ENCODE assay signal across 8 cellular contexts in genomic region chrX:72238721-72239475, GRCh38. TPM values are rescaled to one million over a fixed set of nuclear protein-coding genes. Genes with fewer than 3 reads are reported as not detected.
DNase-seq lines count a peak whose midpoint lies in the region; ATAC-seq and TF ChIP-seq lines count a peak whose summit lies in the region.

A gene with protein sequence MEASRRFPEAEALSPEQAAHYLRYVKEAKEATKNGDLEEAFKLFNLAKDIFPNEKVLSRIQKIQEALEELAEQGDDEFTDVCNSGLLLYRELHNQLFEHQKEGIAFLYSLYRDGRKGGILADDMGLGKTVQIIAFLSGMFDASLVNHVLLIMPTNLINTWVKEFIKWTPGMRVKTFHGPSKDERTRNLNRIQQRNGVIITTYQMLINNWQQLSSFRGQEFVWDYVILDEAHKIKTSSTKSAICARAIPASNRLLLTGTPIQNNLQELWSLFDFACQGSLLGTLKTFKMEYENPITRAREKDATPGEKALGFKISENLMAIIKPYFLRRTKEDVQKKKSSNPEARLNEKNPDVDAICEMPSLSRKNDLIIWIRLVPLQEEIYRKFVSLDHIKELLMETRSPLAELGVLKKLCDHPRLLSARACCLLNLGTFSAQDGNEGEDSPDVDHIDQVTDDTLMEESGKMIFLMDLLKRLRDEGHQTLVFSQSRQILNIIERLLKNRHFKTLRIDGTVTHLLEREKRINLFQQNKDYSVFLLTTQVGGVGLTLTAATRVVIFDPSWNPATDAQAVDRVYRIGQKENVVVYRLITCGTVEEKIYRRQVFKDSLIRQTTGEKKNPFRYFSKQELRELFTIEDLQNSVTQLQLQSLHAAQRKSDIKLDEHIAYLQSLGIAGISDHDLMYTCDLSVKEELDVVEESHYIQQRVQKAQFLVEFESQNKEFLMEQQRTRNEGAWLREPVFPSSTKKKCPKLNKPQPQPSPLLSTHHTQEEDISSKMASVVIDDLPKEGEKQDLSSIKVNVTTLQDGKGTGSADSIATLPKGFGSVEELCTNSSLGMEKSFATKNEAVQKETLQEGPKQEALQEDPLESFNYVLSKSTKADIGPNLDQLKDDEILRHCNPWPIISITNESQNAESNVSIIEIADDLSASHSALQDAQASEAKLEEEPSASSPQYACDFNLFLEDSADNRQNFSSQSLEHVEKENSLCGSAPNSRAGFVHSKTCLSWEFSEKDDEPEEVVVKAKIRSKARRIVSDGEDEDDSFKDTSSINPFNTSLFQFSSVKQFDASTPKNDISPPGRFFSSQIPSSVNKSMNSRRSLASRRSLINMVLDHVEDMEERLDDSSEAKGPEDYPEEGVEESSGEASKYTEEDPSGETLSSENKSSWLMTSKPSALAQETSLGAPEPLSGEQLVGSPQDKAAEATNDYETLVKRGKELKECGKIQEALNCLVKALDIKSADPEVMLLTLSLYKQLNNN (minus strand): TSS chrX:72239027. CDS start chrX:72238911, 116 bp downstream.

- H3K4me1 ChIP-seq in NT2/D1 (ENCODE audit: insufficient read depth, insufficient read length) (no peaks in the 10 kb centered on the region), endodermal cell (ENCODE audit: control insufficient read depth, insufficient read depth, low read length) (no peaks in the 10 kb centered on the region)

- H3K9me3 ChIP-seq in NT2/D1 (ENCODE audit: insufficient read depth, low read length) (no peaks in the 10 kb centered on the region), endodermal cell (ENCODE audit: control insufficient read depth, low read length) (no peaks in the 10 kb centered on the region)

- no peaks in the 10 kb centered on the region for H3K27me3 ChIP-seq in HL-60 (ENCODE audit: insufficient read depth, poor library complexity, severe bottlenecking)
- H3K27me3 ChIP-seq in NT2/D1 (ENCODE audit: insufficient read depth, insufficient read length): no peaks in the 10 kb centered on the region
- no peaks in the 10 kb centered on the region for H3K27me3 ChIP-seq in endodermal cell (ENCODE audit: control insufficient read depth, insufficient read depth, low read length, poor library complexity, severe bottlenecking)

- peaks cover 13% of the 10 kb centered on the region for H3K36me3 Mint-ChIP-seq in activated CD8-positive, alpha-beta memory T cell treated with anti-CD3 and anti-CD28 coated beads, Interleukin-2, amount 10 ng/mL, durations not matched to agents 7 days and 5 days
- H3K36me3 Mint-ChIP-seq in endodermal cell (ENCODE audit: low read depth): peaks cover 23% of the 10 kb centered on the region

- DNase-seq in CMK (ENCODE audit: low read depth) (peak; percentile 59), HL-60 (ENCODE audit: low read depth in 1 of 2, low spot score in 1 of 2) (peak; percentile 73 to 85), NT2/D1 (ENCODE audit: low read depth, low spot score) (peak; percentile 89), endodermal cell (peak; percentile 96), mesenteric fat pad (ENCODE audit: low spot score) (peak; percentile 93)
- DNase-seq in activated CD8-positive, alpha-beta memory T cell treated with anti-CD3 and anti-CD28 coated beads, Interleukin-2, amount 10 ng/mL, durations not matched to agents 7 days and 5 days: peak; percentile 91
- peak; percentile 56 for DNase-seq in stimulated activated CD8-positive, alpha-beta memory T cell treated with anti-CD3 and anti-CD28 coated beads, Interleukin-15, amount 100 ng/mL, for 24 hours (ENCODE audit: low read depth)

- peak; percentile 98 for ATAC-seq in GM19463 (IDR thresholded peaks at IDR 0.05; ENCODE audit: unreplicated experiment)
- peak; percentile 98 for ATAC-seq in activated CD8-positive, alpha-beta memory T cell treated with anti-CD3 and anti-CD28 coated beads, Interleukin-2, amount 10 ng/mL, durations not matched to agents 7 days and 5 days

- peaks cover 23% of the 10 kb centered on the region for H3K4me1 Mint-ChIP-seq in activated CD8-positive, alpha-beta memory T cell treated with anti-CD3 and anti-CD28 coated beads, Interleukin-2, amount 10 ng/mL, durations not matched to agents 7 days and 5 days
- H3K4me1 Mint-ChIP-seq in endodermal cell: no peaks in the 10 kb centered on the region

- peak within 1 kb of the TSS; percentile 78 for H3K27ac Mint-ChIP-seq in activated CD8-positive, alpha-beta memory T cell treated with anti-CD3 and anti-CD28 coated beads, Interleukin-2, amount 10 ng/mL, durations not matched to agents 7 days and 5 days
- H3K27ac Mint-ChIP-seq in endodermal cell: peak within 1 kb of the TSS; percentile 87

- H3K36me3 ChIP-seq in NT2/D1 (ENCODE audit: insufficient read depth, insufficient read length, low read length) (peaks cover 30% of the 10 kb centered on the region), endodermal cell (ENCODE audit: control insufficient read depth, insufficient read depth, low read length) (peaks cover 14% of the 10 kb centered on the region)

- no peaks in the 10 kb centered on the region for H3K9me3 Mint-ChIP-seq in activated CD8-positive, alpha-beta memory T cell treated with anti-CD3 and anti-CD28 coated beads, Interleukin-2, amount 10 ng/mL, durations not matched to agents 7 days and 5 days (ENCODE audit: low read depth)
- H3K9me3 Mint-ChIP-seq in endodermal cell: peaks cover 63% of the 10 kb centered on the region

- no peaks in the 10 kb centered on the region for H3K27me3 Mint-ChIP-seq in activated CD8-positive, alpha-beta memory T cell treated with anti-CD3 and anti-CD28 coated beads, Interleukin-2, amount 10 ng/mL, durations not matched to agents 7 days and 5 days
- no peaks in the 10 kb centered on the region for H3K27me3 Mint-ChIP-seq in endodermal cell (ENCODE audit: insufficient read depth)

- H3K27ac ChIP-seq in HL-60 (replicated peaks) (peak within 1 kb of the TSS; percentile 72), endodermal cell (ENCODE audit: low read depth, low read length) (no peak within 1 kb of the TSS)

- CTCF ChIA-PET in activated CD8-positive, alpha-beta memory T cell treated with anti-CD3 and anti-CD28 coated beads, Interleukin-2, amount 10 ng/mL, durations not matched to agents 7 days and 5 days (lab: Charles Lee): interaction anchor here (1.1 to 1.2 kb wide), 3 partner anchors 38 to 221 kb away, joined by 4 to 8 read pairs (median 4); partner anchors contain the start of gene RPS4X

- peak within 1 kb of the TSS; percentile 82 for H3K4me3 Mint-ChIP-seq in activated CD8-positive, alpha-beta memory T cell treated with anti-CD3 and anti-CD28 coated beads, Interleukin-2, amount 10 ng/mL, durations not matched to agents 7 days and 5 days
- H3K4me3 Mint-ChIP-seq in endodermal cell: peak within 1 kb of the TSS; percentile 75

- 0 to 3% methylated on average over 4 to 59 of the region's 59 CpGs for WGBS in endodermal cell (ENCODE audit: insufficient coverage in 1 of 2, insufficient read length in 1 of 2), 2 experiments

- H3K9ac ChIP-seq in NT2/D1 (ENCODE audit: insufficient read length, low read depth) (peak within 1 kb of the TSS; percentile 84), endodermal cell (ENCODE audit: extremely low read depth, low read length, poor library complexity, severe bottlenecking) (peak within 1 kb of the TSS; percentile 38)

- H3K4me3 ChIP-seq in HL-60 (replicated peaks; ENCODE audit: insufficient read depth, low read length): peak within 1 kb of the TSS; percentile 67
- peak within 1 kb of the TSS; percentile 69 for H3K4me3 ChIP-seq in NT2/D1 (ENCODE audit: insufficient read length, low read depth)
- peak within 1 kb of the TSS; percentile 87 for H3K4me3 ChIP-seq in endodermal cell (ENCODE audit: low read length)

- TF ChIP-seq CTCF in HL-60 (IDR thresholded peaks at IDR 0.05; ENCODE audit: insufficient read depth, low read length) (no peak), endodermal cell (conservative IDR thresholded peaks at IDR 0.05) (no peak)

RNA-seq across cellular contexts. Expression of the gene that starts here (rescaled TPM):
- 10 to 100 TPM; 13.4 to 14.1 TPM for total RNA-seq in activated CD8-positive, alpha-beta memory T cell treated with anti-CD3 and anti-CD28 coated beads, Interleukin-2, amount 10 ng/mL, durations not matched to agents 7 days and 5 days
- total RNA-seq in endodermal cell (10 to 100 TPM; 11.3 to 17.9 TPM), mesenteric fat pad (not detected)
- 9.3 TPM for polyA plus RNA-seq in endodermal cell (2013, experiment 1 of 2)
- polyA plus RNA-seq in endodermal cell (2013, experiment 2 of 2): 10.8 TPM

Comparison
In these comparisons a context has a peak if more than half of its experiments do, and no peak if none do; other contexts are left out.
1. RNA of the gene that starts here (total RNA-seq): 11.3 to 17.9 TPM in endodermal cell and 13.4 to 14.1 TPM in activated CD8-positive, alpha-beta memory T cell treated with anti-CD3 and anti-CD28 coated beads, Interleukin-2, amount 10 ng/mL, durations not matched to agents 7 days and 5 days; not detected in mesenteric fat pad (single experiment); every median in the first group is over 10 times any median in the second.
2. Peak in DNase-seq in mesenteric fat pad; RNA of the gene not detected or under 1 TPM.
3. Peak in every context shown above with its lines, with median percentiles within 50 percentile points of each other: DNase-seq and H3K4me3 ChIP-seq.